In genomic region chr18:23357992-23358594, GRCh38 we compare ENCODE assay signal across 10 cellular contexts.
A peak's percentile ranks its signal among the peaks of the same experiment; 100 is the strongest.
DNase-seq lines count a peak whose midpoint lies in the region; ATAC-seq and TF ChIP-seq lines count a peak whose summit lies in the region.
"Had no signal": no experiment of that assay in that cellular context is flagged by ENCODE, and none has a peak within 500 bp of the region (broad histone marks: within the 10 kb centered on the region; RNA-seq: fewer than 3 reads in every experiment).

No MANE protein-coding gene starts in this region.

- H3K27me3 Mint-ChIP-seq in chondrocyte (ENCODE audit: low read depth), result no peaks in the 10 kb centered on the region

- H3K9me3 ChIP-seq in lower lobe of right lung, result no peaks in the 10 kb centered on the region
- no peaks in the 10 kb centered on the region for H3K9me3 ChIP-seq in stomach

- intact Hi-C loops in lower lobe of right lung (cut with DNase I) (no loop called here), stomach (cut with DNase I; ENCODE audit: low total_unique reads) (no loop called here)

- WGBS in stomach, 5 donors, result 25 to 39% (median 31%) methylated on average over 13 of the region's 13 CpGs

- peak; percentile 48 to 65 for ATAC-seq in lower lobe of right lung
- no peak for ATAC-seq in GM21737 (IDR thresholded peaks at IDR 0.05; ENCODE audit: unreplicated experiment)
- ATAC-seq in GM19328 (IDR thresholded peaks at IDR 0.05; ENCODE audit: unreplicated experiment), result no peak
- ATAC-seq in GM21528 (IDR thresholded peaks at IDR 0.05; ENCODE audit: low FRiP score, unreplicated experiment), result no peak

- no peaks in the 10 kb centered on the region for H3K9me3 Mint-ChIP-seq in chondrocyte (ENCODE audit: low read depth)

- TF ChIP-seq CTCF in chondrocyte (IDR thresholded peaks at IDR 0.05) (no peak), lower lobe of right lung (IDR thresholded peaks at IDR 0.05) (no peak), stomach (IDR thresholded peaks at IDR 0.05) (peak in 1 of 7 experiments; percentile 4)

- H3K27ac ChIP-seq in lower lobe of right lung (peak overlapping the region; percentile 60), stomach (peak overlapping the region; percentile 2 to 73 (median 57))
- H3K27ac ChIP-seq: WERI-Rb-1 had no signal

- no peak for TF ChIP-seq POLR2A in stomach (IDR thresholded peaks at IDR 0.05)

- DNase-seq in NCI-H1092 treated with DMSO at 0.1 percent for 48 hours (lab: John Stamatoyannopoulos, UW) (peak; percentile 38), chondrocyte (ENCODE audit: low spot score) (no peak), lower lobe of right lung (peak; percentile 46), stomach (peak; percentile 75), D341Med (ENCODE audit: low spot score) (no peak)
- DNase-seq: kidney glomerular epithelial cell had no signal

- no peak for TF ChIP-seq EP300 in stomach (IDR thresholded peaks at IDR 0.05)

- peak overlapping the region; percentile 15 for H3K4me3 ChIP-seq in lower lobe of right lung
- H3K4me3 ChIP-seq in stomach, result peak overlapping the region in 2 of 4 donors; percentile 0 to 23

- H3K36me3 ChIP-seq in lower lobe of right lung (no peaks in the 10 kb centered on the region), stomach (no peaks in the 10 kb centered on the region)
- H3K36me3 ChIP-seq: WERI-Rb-1 had no signal

- peak overlapping the region; percentile 56 for H3K27ac Mint-ChIP-seq in chondrocyte (ENCODE audit: unreplicated experiment)

- H3K4me1 Mint-ChIP-seq in chondrocyte (ENCODE audit: low read depth), result peaks cover 50% of the 10 kb centered on the region

- H3K36me3 Mint-ChIP-seq in chondrocyte (ENCODE audit: low read depth), result peaks cover 6% of the 10 kb centered on the region

- peak overlapping the region; percentile 1 for H3K4me3 Mint-ChIP-seq in chondrocyte (ENCODE audit: unreplicated experiment)

- H3K4me1 ChIP-seq in lower lobe of right lung, result peaks cover 30% of the 10 kb centered on the region
- H3K4me1 ChIP-seq in stomach, result peaks cover 25 to 36% (median 28%) of the 10 kb centered on the region in 4 donors

- H3K27me3 ChIP-seq in lower lobe of right lung (ENCODE audit: low read depth) (no peaks in the 10 kb centered on the region), stomach (no peaks in the 10 kb centered on the region)

Comparison
In these comparisons a context has a peak if more than half of its experiments do, and no peak if none do; other contexts are left out.
1. DNase-seq: peak in NCI-H1092 treated with DMSO at 0.1 percent for 48 hours (single experiment), lower lobe of right lung (single experiment) and stomach (single experiment); none in chondrocyte (single experiment) and D341Med (single experiment).
2. ATAC-seq: peak in lower lobe of right lung (2 of 2); none in GM21737 (single experiment), GM19328 (single experiment) and GM21528 (single experiment).